8 cellular contexts compared by ENCODE assay signal in genomic region chr13:30864352-30865130, GRCh38. TPM values are rescaled to one million over a fixed set of nuclear protein-coding genes. Genes with fewer than 3 reads are reported as not detected.
A peak's percentile ranks its signal among the peaks of the same experiment; 100 is the strongest.
DNase-seq lines count a peak whose midpoint lies in the region; ATAC-seq and TF ChIP-seq lines count a peak whose summit lies in the region.

No MANE protein-coding gene starts in this region.

- DNase-seq in H9 (no peak), hepatic stellate cell (ENCODE audit: low spot score) (peak; percentile 60), skeletal muscle cell (ENCODE audit: low read depth) (peak; percentile 95)
- DNase-seq in effector CD4-positive, alpha-beta T cell, result no peak

- no peak overlapping the region for H3K9ac ChIP-seq in H9 (ENCODE audit: extremely low read depth, insufficient read length, low read length)

- ATAC-seq in HG02642 (IDR thresholded peaks at IDR 0.05; ENCODE audit: poor library complexity, unreplicated experiment), result no peak
- ATAC-seq in HG03097 (IDR thresholded peaks at IDR 0.05; ENCODE audit: low FRiP score, unreplicated experiment), result no peak
- ATAC-seq in HG03565 (IDR thresholded peaks at IDR 0.05; ENCODE audit: unreplicated experiment), result no peak

- H3K9me3 ChIP-seq in H9 (ENCODE audit: control insufficient read depth, low read depth, low read length), result no peaks in the 10 kb centered on the region

- no peak overlapping the region for H3K23ac ChIP-seq in H9 (ENCODE audit: insufficient read length, low read depth, low read length)

- H3K4me2 ChIP-seq in H9 (ENCODE audit: insufficient read depth, insufficient read length, low read length), result peak overlapping the region; percentile 98

- no peak overlapping the region for H3K56ac ChIP-seq in H9 (ENCODE audit: insufficient read length, low read depth, low read length)

- no peaks in the 10 kb centered on the region; a peak in 1 of 5 replicates for H3K9me3 Mint-ChIP-seq in H9

- peaks cover 8% of the 10 kb centered on the region; the same call in 1 of the 2 replicates for H3K27me3 ChIP-seq in H9 (ENCODE audit: insufficient read depth, low read length)

- H3T11ph ChIP-seq in H9 (ENCODE audit: low read length), result no peak overlapping the region

- H3K79me1 ChIP-seq in H9 (ENCODE audit: insufficient read depth, low read depth, low read length, poor library complexity, severe bottlenecking), result no peaks in the 10 kb centered on the region

- H3K27me3 Mint-ChIP-seq in H9 (ENCODE audit: low read depth), result peaks cover 44% of the 10 kb centered on the region

- whole genome bisulfite sequencing in H9 (ENCODE audit: extremely low coverage, insufficient read length, low lambda C conversion rate), result no CpG with 5 or more reads among the region's 6 CpGs

- H3K4me3 Mint-ChIP-seq in H9, result peak overlapping the region; percentile 62 to 81

- H3K27ac ChIP-seq in H9 (ENCODE audit: insufficient read length, low read depth, low read length) (no peak overlapping the region), angular gyrus (ENCODE audit: low read depth, low read length) (peak overlapping the region; percentile 42)

- H4K91ac ChIP-seq in H9 (ENCODE audit: insufficient read length, low read depth, low read length), result no peak overlapping the region

- no peak overlapping the region for H2BK5ac ChIP-seq in H9 (ENCODE audit: insufficient read length, low read length)

- H4K8ac ChIP-seq in H9 (replicated peaks; ENCODE audit: insufficient read length, low read depth, low read length), result no peak overlapping the region

- H2BK12ac ChIP-seq in H9 (ENCODE audit: insufficient read length, low read depth, low read length), result no peak overlapping the region

- H3K14ac ChIP-seq in H9 (ENCODE audit: insufficient read depth, low read length), result peak overlapping the region; percentile 55; the same call in 1 of the 2 replicates

- H4K20me1 ChIP-seq in H9 (ENCODE audit: control insufficient read depth, insufficient read depth, insufficient read length), result no peaks in the 10 kb centered on the region

- no peak overlapping the region for H3K4me3 ChIP-seq in skeletal muscle cell (ENCODE audit: low read depth, low read length)

- H3K4me1 Mint-ChIP-seq in H9, result peaks cover 41 to 52% of the 10 kb centered on the region in 2 experiments

- peak overlapping the region; percentile 18 to 97 (median 93); a peak in 6 of 7 replicates for H3K27ac Mint-ChIP-seq in H9

- H3K79me2 ChIP-seq in H9 (ENCODE audit: insufficient read depth, low read length), result no peaks in the 10 kb centered on the region

- no peak overlapping the region for H4K5ac ChIP-seq in H9 (ENCODE audit: insufficient read length, low read depth, low read length)

- H2BK15ac ChIP-seq in H9 (ENCODE audit: low read depth, low read length), result no peak overlapping the region

- no peak for TF ChIP-seq CTCF in H9 (conservative IDR thresholded peaks at IDR 0.05)

- H2AK5ac ChIP-seq in H9 (ENCODE audit: insufficient read length, low read length), result no peak overlapping the region

- H3K4me1 ChIP-seq in H9 (ENCODE audit: insufficient read depth, low read length), result peaks cover 14% of the 10 kb centered on the region; the same call in 1 of the 2 replicates

- peak overlapping the region; percentile 73 for H3K18ac ChIP-seq in H9 (ENCODE audit: insufficient read length, low read depth, low read length)

- peaks cover 8% of the 10 kb centered on the region for H3K23me2 ChIP-seq in H9 (ENCODE audit: insufficient read length, low read depth, low read length, poor library complexity, severe bottlenecking)

- no peak overlapping the region for H2AFZ ChIP-seq in H9 (ENCODE audit: low read length)

- H3K36me3 Mint-ChIP-seq in H9 (ENCODE audit: insufficient read depth in 1 of 3, low read depth in 3 of 3), result peaks cover 0 to 6% (median 0%) of the 10 kb centered on the region in 3 experiments; a peak in 3 of 7 replicates

- no peak overlapping the region for H2BK20ac ChIP-seq in H9 (ENCODE audit: low read depth, low read length, poor library complexity, severe bottlenecking)

- no peak overlapping the region for H2BK120ac ChIP-seq in H9 (ENCODE audit: low read depth, low read length, poor library complexity, severe bottlenecking)

- no peak overlapping the region for H3K4ac ChIP-seq in H9 (ENCODE audit: low read depth, low read length)

RNA-seq across cellular contexts. Expression of gene MEDAG, which starts 41.5 kb away (rescaled TPM):
- total RNA-seq in H9 (2021), result 0.87 and 0.88 TPM in 2 replicates

Comparison
In these comparisons a context has a peak if more than half of its experiments do, and no peak if none do; other contexts are left out.
1. DNase-seq: peak in hepatic stellate cell (single experiment) and skeletal muscle cell (single experiment); none in H9 (single experiment) and effector CD4-positive, alpha-beta T cell (single experiment).